14 cellular contexts compared by ENCODE assay signal in the genomic region with DNA sequence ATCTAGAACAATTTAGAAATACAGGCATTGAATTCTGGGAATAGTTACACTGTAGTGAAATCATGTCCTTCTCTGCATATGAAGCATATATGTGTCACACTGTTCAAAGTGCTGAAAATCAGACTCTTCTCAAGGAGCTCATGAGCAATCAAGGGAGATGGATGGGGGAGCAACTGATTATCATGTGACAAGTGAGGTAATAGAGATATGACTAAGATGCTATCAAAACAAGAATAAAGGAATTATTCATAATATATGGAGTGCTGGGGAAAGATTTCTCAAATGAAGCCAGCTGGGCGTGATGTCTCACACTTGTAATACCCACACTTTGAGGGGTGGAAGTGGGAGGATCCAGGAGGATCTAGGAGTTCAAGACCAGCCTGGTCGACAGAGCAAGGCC.
DNase-seq lines count a peak whose midpoint lies in the region; ATAC-seq and TF ChIP-seq lines count a peak whose summit lies in the region.
"Had no signal": no experiment of that assay in that cellular context is flagged by ENCODE, and none has a peak within 500 bp of the region (broad histone marks: within the 10 kb centered on the region; RNA-seq: fewer than 3 reads in every experiment).

No MANE protein-coding gene starts in this region.

- H3K4me3 Mint-ChIP-seq in T-helper 17 cell, result no peak overlapping the region
- H3K4me3 Mint-ChIP-seq: CD4-positive, CD25-positive, alpha-beta regulatory T cell; IgD-negative memory B cell had no signal

- H3K36me3 Mint-ChIP-seq in T-helper 17 cell (ENCODE audit: low read depth), result peaks cover 6% of the 10 kb centered on the region
- H3K36me3 Mint-ChIP-seq: CD4-positive, CD25-positive, alpha-beta regulatory T cell; IgD-negative memory B cell had no signal

- TF ChIP-seq CTCF in AG04449 (IDR thresholded peaks at IDR 0.05; ENCODE audit: insufficient read depth, low read length, missing control alignments), result no peak
- no peak for TF ChIP-seq CTCF in GM10248 (IDR thresholded peaks at IDR 0.05; ENCODE audit: control extremely low read depth, extremely low read depth, low read depth, missing control alignments)

- H3K4me3 ChIP-seq in AG04449 (ENCODE audit: low read depth, low read length) (no peak overlapping the region), GM23248 (no peak overlapping the region)
- H3K4me3 ChIP-seq: right atrium auricular region had no signal

- H3K4me1 Mint-ChIP-seq in T-helper 17 cell, result peaks cover 2% of the 10 kb centered on the region
- H3K4me1 Mint-ChIP-seq: IgD-negative memory B cell had no signal

- no peak overlapping the region for H3K4me2 ChIP-seq in GM23248 (ENCODE audit: unreplicated experiment)

- peak; percentile 12 for DNase-seq in AG04449 (ENCODE audit: low read depth, low spot score)
- peak; percentile 78 for DNase-seq in GM23248
- peak; percentile 87 for DNase-seq in amniotic epithelial cell (ENCODE audit: low read depth)
- DNase-seq in glomerular visceral epithelial cell (ENCODE audit: extremely low spot score), result peak; percentile 72
- DNase-seq in effector CD8-positive, alpha-beta T cell (lab: John Stamatoyannopoulos, UW), result no peak
- DNase-seq in GM10248 (ENCODE audit: extremely low spot score), result no peak
- DNase-seq in NAMALWA (ENCODE audit: low spot score), result no peak
- DNase-seq in T-helper 17 cell, result no peak
- DNase-seq: CD4-positive, CD25-positive, alpha-beta regulatory T cell; NCI-H1694; NK-92 treated with Interleukin-12 subunit alpha and Interleukin-12 subunit beta, amount 100 ng/mL, for 24 hours; substantia nigra had no signal

- POLR2A ChIA-PET in AG04449 (lab: Yijun Ruan, JAX) (interaction anchor here (0.6 kb wide), 1 partner anchor 158 kb away, joined by 4 read pairs; no protein-coding TSS in a partner anchor), GM10248 (lab: Yijun Ruan, JAX) (no interaction called here)

- CTCF ChIA-PET in AG04449 (lab: Yijun Ruan, JAX), result interaction anchor here (1.2 to 1.4 kb wide), 2 partner anchors 10 to 96 kb away, joined by 3 to 5 read pairs; no protein-coding TSS in a partner anchor
- CTCF ChIA-PET in GM10248 (lab: Yijun Ruan, JAX), result no interaction called here

- H3K27ac ChIP-seq in GM23248, result no peak overlapping the region
- H3K27ac ChIP-seq: right atrium auricular region had no signal

- H3K27ac Mint-ChIP-seq in T-helper 17 cell, result no peak overlapping the region
- H3K27ac Mint-ChIP-seq: CD4-positive, CD25-positive, alpha-beta regulatory T cell; IgD-negative memory B cell had no signal

- in situ Hi-C loops in GM23248 (cut with MboI), result loop anchor here (25.0 kb wide), 1 partner anchor 779 kb away; no protein-coding TSS in a partner anchor

- no peak overlapping the region for H2AFZ ChIP-seq in GM23248

- H3K9me3 ChIP-seq in GM23248 (ENCODE audit: low read depth) (no peaks in the 10 kb centered on the region), T-helper 17 cell (ENCODE audit: control insufficient read depth, low read length, poor library complexity, severe bottlenecking) (no peaks in the 10 kb centered on the region)
- H3K9me3 ChIP-seq: right atrium auricular region had no signal

- H3F3A ChIP-seq in GM23248 (ENCODE audit: insufficient read depth), result peaks cover 12% of the 10 kb centered on the region

- H3K9me2 ChIP-seq in GM23248 (ENCODE audit: insufficient read depth), result no peaks in the 10 kb centered on the region

- peaks cover 52% of the 10 kb centered on the region for H3K27me3 Mint-ChIP-seq in T-helper 17 cell

- no peaks in the 10 kb centered on the region for H4K20me1 ChIP-seq in GM23248 (ENCODE audit: insufficient read depth)

- no peak for ATAC-seq in T-helper 17 cell

- 61 to 72% methylated on average over 2 of the region's 2 CpGs for WGBS in GM23248 (ENCODE audit: low coverage in 1 of 2, low lambda C conversion rate in 2 of 2, missing lambda C conversion rate in 2 of 2), 2 experiments

- peaks cover 21% of the 10 kb centered on the region for H3K27me3 ChIP-seq in GM23248 (replicated peaks; ENCODE audit: insufficient read depth)
- H3K27me3 ChIP-seq: right atrium auricular region had no signal

- no peaks in the 10 kb centered on the region for H3K36me3 ChIP-seq in GM23248 (ENCODE audit: low read depth)
- H3K36me3 ChIP-seq: right atrium auricular region had no signal

- H3K9ac ChIP-seq in GM23248, result no peak overlapping the region

- H3K79me2 ChIP-seq in GM23248 (ENCODE audit: insufficient read depth), result no peaks in the 10 kb centered on the region

- 0 out of 2 replicates have a peak, but pooled peaks cover 9% of the 10 kb centered on the region for H3K4me1 ChIP-seq in GM23248 (ENCODE audit: insufficient read depth)
- H3K4me1 ChIP-seq: right atrium auricular region had no signal

Comparison
In these comparisons a context has a peak if more than half of its experiments do, and no peak if none do; other contexts are left out.
1. DNase-seq: peak in AG04449 (single experiment), GM23248 (single experiment), amniotic epithelial cell (single experiment) and glomerular visceral epithelial cell (single experiment); none in effector CD8-positive, alpha-beta T cell (single experiment), GM10248 (single experiment), NAMALWA (single experiment) and T-helper 17 cell (0 of 3).